ENCODE assay signal across 1 cellular context in genomic region chr11:82900277-82901164, GRCh38.
TF ChIP-seq lines count a peak whose summit lies in the region.

PRCP (minus strand) TSS chr11:82900430; CDS start chr11:82900402, 28 bp downstream.

TF ChIP-seq in HepG2, 621 proteins besides CTCF, POLR2A, EP300 and RAD21 (continued from another document and continues in another):
- TF ChIP-seq PRDM4 (CRISPR knock-in tag; IDR thresholded peaks at IDR 0.05; ENCODE audit: borderline replicate concordance) (no peak), ZNF772 (CRISPR knock-in tag; IDR thresholded peaks at IDR 0.05) (peak; percentile 39; the same call in 1 of the 2 replicates), ZNF607 (CRISPR knock-in tag; IDR thresholded peaks at IDR 0.05; ENCODE audit: borderline replicate concordance) (peak; percentile 62; the same call in 1 of the 2 replicates), ZMYM3 (CRISPR knock-in tag; IDR thresholded peaks at IDR 0.05) (peak; percentile 94), ZNF124 (CRISPR knock-in tag; IDR thresholded peaks at IDR 0.05) (0 out of 2 replicates have a peak, but pooled peaks have one; percentile 23), HIC2 (CRISPR knock-in tag; IDR thresholded peaks at IDR 0.05; ENCODE audit: low read depth) (0 out of 2 replicates have a peak, but pooled peaks have one; percentile 50), BCL3 (CRISPR knock-in tag; IDR thresholded peaks at IDR 0.05) (peak; percentile 47; the same call in 1 of the 2 replicates), ZNF331 (CRISPR knock-in tag; IDR thresholded peaks at IDR 0.05) (peak; percentile 82; the same call in 1 of the 2 replicates), ZNF383 (CRISPR knock-in tag; IDR thresholded peaks at IDR 0.05; ENCODE audit: borderline replicate concordance) (peak; percentile 57; the same call in 1 of the 2 replicates), XRCC5 (optimal IDR thresholded peaks at IDR 0.05; ENCODE audit: low read length) (peak; percentile 44), ZNF644 (CRISPR knock-in tag; IDR thresholded peaks at IDR 0.05; ENCODE audit: low read depth) (peak; percentile 12; the same call in 1 of the 2 replicates), PATZ1 (CRISPR knock-in tag; IDR thresholded peaks at IDR 0.05) (peak; percentile 38; the same call in 1 of the 2 replicates), GABPB1 (CRISPR knock-in tag; IDR thresholded peaks at IDR 0.05) (peak; percentile 63), ZNF713 (CRISPR knock-in tag; IDR thresholded peaks at IDR 0.05) (no peak), SP2 (CRISPR knock-in tag; IDR thresholded peaks at IDR 0.05) (0 out of 2 replicates have a peak, but pooled peaks have one; percentile 26), NCOR1 (IDR thresholded peaks at IDR 0.05; ENCODE audit: borderline replicate concordance, low read length) (no peak), ZNF749 (CRISPR knock-in tag; IDR thresholded peaks at IDR 0.05; ENCODE audit: borderline replicate concordance) (0 out of 2 replicates have a peak, but pooled peaks have one; percentile 50), ELF3 (CRISPR knock-in tag; IDR thresholded peaks at IDR 0.05) (no peak), ZNF34 (CRISPR knock-in tag; IDR thresholded peaks at IDR 0.05; ENCODE audit: borderline replicate concordance) (0 out of 2 replicates have a peak, but pooled peaks have one; percentile 29), ZBTB7B (CRISPR knock-in tag; IDR thresholded peaks at IDR 0.05) (no peak), ZBTB46 (CRISPR knock-in tag; IDR thresholded peaks at IDR 0.05; ENCODE audit: borderline replicate concordance) (0 out of 2 replicates have a peak, but pooled peaks have one; percentile 21), ZNF484 (CRISPR knock-in tag; IDR thresholded peaks at IDR 0.05; ENCODE audit: borderline replicate concordance, low read depth) (no peak), NR0B2 (CRISPR knock-in tag; IDR thresholded peaks at IDR 0.05) (peak; percentile 10), SALL1 (CRISPR knock-in tag; IDR thresholded peaks at IDR 0.05) (peak; percentile 68), ZBTB42 (CRISPR knock-in tag; IDR thresholded peaks at IDR 0.05) (peak; percentile 48; the same call in 1 of the 2 replicates), PCBP1 (IDR thresholded peaks at IDR 0.05; ENCODE audit: borderline replicate concordance, low read depth, low read length) (0 out of 2 replicates have a peak, but pooled peaks have one; percentile 76), HMGXB4 (CRISPR knock-in tag; IDR thresholded peaks at IDR 0.05; ENCODE audit: borderline replicate concordance in 1 of 2, low read depth in 1 of 2) (no peak; a peak in 4 of 4 replicates), NFE2L1 (CRISPR knock-in tag; IDR thresholded peaks at IDR 0.05; ENCODE audit: borderline replicate concordance) (no peak), TFDP2 (CRISPR knock-in tag; IDR thresholded peaks at IDR 0.05) (peak; percentile 35; the same call in 1 of the 2 replicates), NR2C2 (CRISPR knock-in tag; IDR thresholded peaks at IDR 0.05; ENCODE audit: borderline replicate concordance) (no peak), PPARG (CRISPR knock-in tag; conservative IDR thresholded peaks at IDR 0.05) (no peak), SRSF9 (IDR thresholded peaks at IDR 0.05; ENCODE audit: borderline replicate concordance, insufficient read depth, low read depth, low read length, poor library complexity, severe bottlenecking) (no peak), ZNF577 (CRISPR knock-in tag; IDR thresholded peaks at IDR 0.05; ENCODE audit: borderline replicate concordance, low read depth) (no peak), ZNF18 (CRISPR knock-in tag; IDR thresholded peaks at IDR 0.05; ENCODE audit: insufficient replicate concordance) (peak; percentile 20), MXD1 (CRISPR knock-in tag; IDR thresholded peaks at IDR 0.05) (peak; percentile 61; the same call in 1 of the 2 replicates), ZNF768 (CRISPR knock-in tag; IDR thresholded peaks at IDR 0.05) (peak; percentile 88), MED8 (CRISPR knock-in tag; IDR thresholded peaks at IDR 0.05; ENCODE audit: insufficient replicate concordance) (peak; percentile 10), TARDBP (CRISPR knock-in tag; IDR thresholded peaks at IDR 0.05) (peak; percentile 71; the same call in 1 of the 2 replicates), ZNF251 (CRISPR knock-in tag; IDR thresholded peaks at IDR 0.05) (no peak), PLSCR1 (CRISPR knock-in tag; IDR thresholded peaks at IDR 0.05; ENCODE audit: borderline replicate concordance) (no peak), ZMYM2 (CRISPR knock-in tag; IDR thresholded peaks at IDR 0.05) (0 out of 2 replicates have a peak, but pooled peaks have one; percentile 5)
